Comparison of ENCODE assay signal across 22 cellular contexts in the genomic region with DNA sequence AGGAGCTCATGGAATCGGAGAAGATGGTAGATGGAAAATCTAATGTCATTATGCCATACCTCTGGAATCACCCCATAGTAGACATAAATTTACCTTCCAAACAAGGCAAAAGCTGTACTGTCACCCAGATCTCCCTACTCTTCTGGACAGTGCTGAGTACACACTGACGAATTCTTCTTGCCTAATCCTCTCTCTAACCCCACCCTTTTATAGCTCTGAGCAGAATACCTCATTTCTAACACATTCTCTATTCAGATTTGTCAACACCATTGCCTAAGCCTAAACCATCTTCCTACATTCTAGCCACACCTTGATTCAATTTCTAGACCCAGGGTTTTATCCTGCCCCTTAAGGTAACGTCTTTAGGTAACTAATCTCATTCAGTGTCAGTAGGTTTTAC.
"Had no signal": no experiment of that assay in that cellular context is flagged by ENCODE, and none has a peak within 500 bp of the region (broad histone marks: within the 10 kb centered on the region; RNA-seq: fewer than 3 reads in every experiment).

No MANE protein-coding gene starts in this region.

- H3K4me1 ChIP-seq: body of pancreas, gastrocnemius medialis, left lung, transverse colon had no signal

- H3K36me3 Mint-ChIP-seq: activated naive CD8-positive, alpha-beta T cell; naive thymus-derived CD8-positive, alpha-beta T cell had no signal

- H3K9me3 ChIP-seq: body of pancreas, gastrocnemius medialis, left lung, neutrophil, right atrium auricular region, transverse colon had no signal

- ATAC-seq: body of pancreas; gastrocnemius medialis; left lung; naive thymus-derived CD8-positive, alpha-beta T cell had no signal

- DNase-seq: activated CD4-positive, alpha-beta T cell treated with anti-CD3 and anti-CD28 coated beads, Interleukin-2, amount 50 U/mL, for 1 hour; activated CD8-positive, alpha-beta memory T cell treated with anti-CD3 and anti-CD28 coated beads for 24 hours; activated gamma-delta T cell treated with Interleukin-2 at 50 U/mL for 16 hours; amygdala; body of pancreas; gastrocnemius medialis; islet precursor cell; left lung; naive thymus-derived CD8-positive, alpha-beta T cell; small intestine; stimulated activated CD4-positive, alpha-beta T cell treated with anti-CD3 and anti-CD28 coated beads, Interleukin-4, amount 100 ng/mL, for 24 hours; stimulated activated naive CD4-positive, alpha-beta T cell treated with Interleukin-2 at 50 U/mL for 16 hours; substantia nigra; SW 1271; transverse colon had no signal

- H3K27me3 ChIP-seq: body of pancreas, gastrocnemius medialis, left lung, neutrophil, right atrium auricular region, transverse colon had no signal

- H3K9me3 Mint-ChIP-seq: central memory CD8-positive, alpha-beta T cell; naive thymus-derived CD8-positive, alpha-beta T cell; T-helper 2 cell treated with Interferon-gamma antibody and Interleukin-4, amounts not matched to agents 5 μg/mL and 100 μg/mL, for 36 hours had no signal

- H3K4me3 ChIP-seq: body of pancreas, coronary artery, gastrocnemius medialis, left lung, right atrium auricular region, transverse colon had no signal

- H3K4me1 Mint-ChIP-seq: central memory CD8-positive, alpha-beta T cell; naive thymus-derived CD8-positive, alpha-beta T cell had no signal

- H3K27ac ChIP-seq: body of pancreas, coronary artery, gastrocnemius medialis, left lung, neutrophil, right atrium auricular region, transverse colon had no signal

- H3K4me3 Mint-ChIP-seq: activated naive CD8-positive, alpha-beta T cell; central memory CD8-positive, alpha-beta T cell; naive thymus-derived CD8-positive, alpha-beta T cell; T-helper 2 cell treated with Interferon-gamma antibody and Interleukin-4, amounts not matched to agents 5 μg/mL and 100 μg/mL, for 36 hours had no signal

- H3K27me3 Mint-ChIP-seq: central memory CD8-positive, alpha-beta T cell; progenitor cell of endocrine pancreas had no signal

- H3K27ac Mint-ChIP-seq: activated naive CD8-positive, alpha-beta T cell; naive thymus-derived CD8-positive, alpha-beta T cell; progenitor cell of endocrine pancreas; T-helper 2 cell treated with Interferon-gamma antibody and Interleukin-4, amounts not matched to agents 5 μg/mL and 100 μg/mL, for 36 hours had no signal

- H3K36me3 ChIP-seq: gastrocnemius medialis, left lung, neutrophil, right atrium auricular region, transverse colon had no signal
